Comparison of ENCODE assay signal across 9 cellular contexts in the genomic region with DNA sequence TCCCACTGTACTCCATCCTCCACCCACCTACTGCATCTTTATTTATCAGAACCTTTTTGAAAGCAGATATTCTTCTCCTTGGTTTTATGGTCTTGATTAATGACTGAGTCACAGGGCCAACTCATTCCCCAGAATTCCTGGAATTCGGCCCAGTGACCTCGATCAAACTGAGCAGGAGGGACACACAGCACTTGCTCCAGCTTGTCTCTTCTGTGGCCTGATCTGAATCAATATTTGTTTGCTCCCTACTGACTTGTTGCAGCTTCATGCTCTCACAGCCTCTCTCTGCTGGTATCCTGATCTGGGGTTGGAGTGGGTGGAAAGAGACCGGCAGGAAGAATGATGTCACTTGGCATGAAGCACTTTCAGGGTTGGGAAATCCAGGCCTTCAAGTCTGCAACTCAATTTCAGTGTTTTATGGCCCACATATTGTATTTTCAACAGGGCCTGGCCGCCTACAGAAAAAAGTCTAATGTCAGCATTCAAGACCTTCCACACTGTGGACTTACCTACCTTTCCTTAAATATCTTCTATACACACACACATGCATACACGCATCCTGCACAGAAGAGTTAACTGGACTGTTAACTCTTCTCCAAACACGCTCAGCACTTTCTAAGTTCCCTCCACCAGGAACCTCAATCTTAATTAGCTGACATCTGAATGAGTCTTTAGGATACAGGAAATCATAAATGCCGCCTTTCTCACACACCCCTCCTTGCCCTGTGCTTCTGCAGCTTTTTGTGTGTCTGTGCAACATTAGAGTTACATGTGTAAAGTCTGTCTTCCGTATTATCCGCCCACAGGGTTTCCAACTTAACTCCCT. TPM values are rescaled to one million over a fixed set of nuclear protein-coding genes. Genes with fewer than 3 reads are reported as not detected.
DNase-seq lines count a peak whose midpoint lies in the region; ATAC-seq and TF ChIP-seq lines count a peak whose summit lies in the region.
"Had no signal": no experiment of that assay in that cellular context is flagged by ENCODE, and none has a peak within 500 bp of the region (broad histone marks: within the 10 kb centered on the region; RNA-seq: fewer than 3 reads in every experiment).

No MANE protein-coding gene starts in this region.

- H2AFZ ChIP-seq in mesenchymal stem cell (ENCODE audit: low read depth, low read length), result no peak overlapping the region

- H2BK15ac ChIP-seq in mesenchymal stem cell (ENCODE audit: low read depth, poor library complexity, severe bottlenecking), result no peak overlapping the region

- 7% methylated on average over 9 of the region's 9 CpGs for whole genome bisulfite sequencing in mesenchymal stem cell

- no peaks in the 10 kb centered on the region for H3K79me1 ChIP-seq in mesenchymal stem cell (replicated peaks; ENCODE audit: low read length, poor library complexity, severe bottlenecking)

- no peak for ATAC-seq in activated CD8-positive, alpha-beta T cell treated with anti-CD3 and anti-CD28 coated beads, Interleukin-2, amount 10 ng/mL, durations not matched to agents 7 days and 5 days
- no peak for ATAC-seq in activated CD8-positive, alpha-beta T cell treated with anti-CD3 and anti-CD28 coated beads for 36 hours
- no peak for ATAC-seq in HG03460 (IDR thresholded peaks at IDR 0.05; ENCODE audit: unreplicated experiment)
- ATAC-seq in HG02759 (IDR thresholded peaks at IDR 0.05; ENCODE audit: unreplicated experiment), result no peak

- H3K9ac ChIP-seq in colonic mucosa (ENCODE audit: low read depth in 2 of 2, low read length in 2 of 2) (peak overlapping the region; percentile 51 to 99), mesenchymal stem cell (ENCODE audit: low read length) (peak overlapping the region; percentile 100)

- no peak overlapping the region for H2BK120ac ChIP-seq in mesenchymal stem cell (ENCODE audit: low read depth, low read length)

- peak overlapping the region; percentile 84 for H3K4me2 ChIP-seq in mesenchymal stem cell (ENCODE audit: low read length, poor library complexity, severe bottlenecking)

- H3K4me1 ChIP-seq in colonic mucosa (peaks cover 8% of the 10 kb centered on the region), mesenchymal stem cell (ENCODE audit: control insufficient read depth, insufficient read depth, low read depth, low read length) (peaks cover 12% of the 10 kb centered on the region)

- H2AK5ac ChIP-seq in mesenchymal stem cell (ENCODE audit: low read length, severe bottlenecking), result peak overlapping the region; percentile 4

- H3K27ac ChIP-seq in colonic mucosa (peak overlapping the region; percentile 95), mesenchymal stem cell (ENCODE audit: low read length, poor library complexity, severe bottlenecking) (peak overlapping the region; percentile 99)

- H3K36me3 ChIP-seq in colonic mucosa (no peaks in the 10 kb centered on the region), mesenchymal stem cell (ENCODE audit: control insufficient read depth in 1 of 2, insufficient read depth in 2 of 2, low read depth in 1 of 2, low read length in 2 of 2) (peaks cover 11 to 58% of the 10 kb centered on the region in 2 experiments)

- H2BK12ac ChIP-seq in mesenchymal stem cell (ENCODE audit: low read length in 2 of 2), result no peak overlapping the region

- no peak overlapping the region for H4K91ac ChIP-seq in mesenchymal stem cell (ENCODE audit: low read length)

- no peak overlapping the region for H3K14ac ChIP-seq in mesenchymal stem cell (ENCODE audit: low read length in 2 of 2)

- H3K9me3 Mint-ChIP-seq in activated CD8-positive, alpha-beta T cell treated with anti-CD3 and anti-CD28 coated beads, Interleukin-2, amount 10 ng/mL, durations not matched to agents 7 days and 5 days (ENCODE audit: insufficient read depth), result no peaks in the 10 kb centered on the region
- no peaks in the 10 kb centered on the region for H3K9me3 Mint-ChIP-seq in activated CD8-positive, alpha-beta T cell treated with anti-CD3 and anti-CD28 coated beads for 36 hours
- H3K9me3 Mint-ChIP-seq: activated naive CD8-positive, alpha-beta T cell treated with anti-CD3 and anti-CD28 coated beads, Interleukin-2, amount 10 ng/mL, durations not matched to agents 7 days and 5 days had no signal

- peaks cover 73% of the 10 kb centered on the region for H3K4me1 Mint-ChIP-seq in activated CD8-positive, alpha-beta T cell treated with anti-CD3 and anti-CD28 coated beads, Interleukin-2, amount 10 ng/mL, durations not matched to agents 7 days and 5 days (ENCODE audit: low read depth)
- H3K4me1 Mint-ChIP-seq in activated CD8-positive, alpha-beta T cell treated with anti-CD3 and anti-CD28 coated beads for 36 hours (ENCODE audit: low read depth), result peaks cover 53% of the 10 kb centered on the region

- TF ChIP-seq CTCF in activated CD8-positive, alpha-beta T cell treated with anti-CD3 and anti-CD28 coated beads for 36 hours (IDR thresholded peaks at IDR 0.05), result no peak
- TF ChIP-seq CTCF in colonic mucosa (IDR thresholded peaks at IDR 0.05), result no peak

- H3K9me3 ChIP-seq in colonic mucosa (no peaks in the 10 kb centered on the region), mesenchymal stem cell (ENCODE audit: control insufficient read depth, low read length) (no peaks in the 10 kb centered on the region)

- CTCF ChIA-PET in activated CD8-positive, alpha-beta T cell treated with anti-CD3 and anti-CD28 coated beads, Interleukin-2, amount 10 ng/mL, durations not matched to agents 7 days and 5 days (lab: Charles Lee), result interaction anchor here (0.7 kb wide), 1 partner anchor 18 kb away, joined by 3 read pairs; no protein-coding TSS in a partner anchor
- CTCF ChIA-PET in activated CD8-positive, alpha-beta T cell treated with anti-CD3 and anti-CD28 coated beads for 36 hours (lab: Charles Lee), result no interaction called here

- POLR2A ChIA-PET in activated CD8-positive, alpha-beta T cell treated with anti-CD3 and anti-CD28 coated beads, Interleukin-2, amount 10 ng/mL, durations not matched to agents 7 days and 5 days (lab: Charles Lee), result no interaction called here
- POLR2A ChIA-PET in activated CD8-positive, alpha-beta T cell treated with anti-CD3 and anti-CD28 coated beads for 36 hours (lab: Charles Lee), result interaction anchor here (1.2 to 1.8 kb wide), 2 partner anchors 15 to 30 kb away, joined by 3 to 5 read pairs; no protein-coding TSS in a partner anchor

- no peak overlapping the region for H3K4ac ChIP-seq in mesenchymal stem cell (ENCODE audit: low read depth in 1 of 2, low read length in 2 of 2)

- H3K23ac ChIP-seq in mesenchymal stem cell (ENCODE audit: low read length in 2 of 2), result no peak overlapping the region

- H3K27me3 Mint-ChIP-seq in activated CD8-positive, alpha-beta T cell treated with anti-CD3 and anti-CD28 coated beads, Interleukin-2, amount 10 ng/mL, durations not matched to agents 7 days and 5 days (ENCODE audit: low read depth), result no peaks in the 10 kb centered on the region
- peaks cover 3% of the 10 kb centered on the region for H3K27me3 Mint-ChIP-seq in activated CD8-positive, alpha-beta T cell treated with anti-CD3 and anti-CD28 coated beads for 36 hours
- H3K27me3 Mint-ChIP-seq: activated naive CD8-positive, alpha-beta T cell treated with anti-CD3 and anti-CD28 coated beads, Interleukin-2, amount 10 ng/mL, durations not matched to agents 7 days and 5 days had no signal

- H4K8ac ChIP-seq in mesenchymal stem cell (ENCODE audit: low read length), result no peak overlapping the region

- H3K4me3 Mint-ChIP-seq in activated CD8-positive, alpha-beta T cell treated with anti-CD3 and anti-CD28 coated beads, Interleukin-2, amount 10 ng/mL, durations not matched to agents 7 days and 5 days, result no peak overlapping the region
- H3K4me3 Mint-ChIP-seq in activated CD8-positive, alpha-beta T cell treated with anti-CD3 and anti-CD28 coated beads for 36 hours, result no peak overlapping the region
- H3K4me3 Mint-ChIP-seq: activated naive CD8-positive, alpha-beta T cell treated with anti-CD3 and anti-CD28 coated beads, Interleukin-2, amount 10 ng/mL, durations not matched to agents 7 days and 5 days had no signal

- H3K27me3 ChIP-seq in colonic mucosa (no peaks in the 10 kb centered on the region), mesenchymal stem cell (ENCODE audit: control insufficient read depth in 1 of 2, insufficient read depth in 1 of 2, low read length in 2 of 2) (no peaks in the 10 kb centered on the region)

- peak overlapping the region; percentile 48 for H3K27ac Mint-ChIP-seq in activated CD8-positive, alpha-beta T cell treated with anti-CD3 and anti-CD28 coated beads, Interleukin-2, amount 10 ng/mL, durations not matched to agents 7 days and 5 days
- H3K27ac Mint-ChIP-seq in activated CD8-positive, alpha-beta T cell treated with anti-CD3 and anti-CD28 coated beads for 36 hours, result no peak overlapping the region
- H3K27ac Mint-ChIP-seq: activated naive CD8-positive, alpha-beta T cell treated with anti-CD3 and anti-CD28 coated beads, Interleukin-2, amount 10 ng/mL, durations not matched to agents 7 days and 5 days had no signal

- H3K4me3 ChIP-seq in colonic mucosa, result no peak overlapping the region
- H3K4me3 ChIP-seq in mesenchymal stem cell (ENCODE audit: insufficient read depth in 1 of 2, low read depth in 1 of 2, low read length in 2 of 2), result peak overlapping the region in 1 of 2 experiments; percentile 90

- no peak for DNase-seq in activated CD8-positive, alpha-beta T cell treated with anti-CD3 and anti-CD28 coated beads, Interleukin-2, amount 10 ng/mL, durations not matched to agents 7 days and 5 days
- DNase-seq in activated CD8-positive, alpha-beta T cell treated with anti-CD3 and anti-CD28 coated beads for 36 hours, result no peak
- DNase-seq in NCI-H510A (lab: John Stamatoyannopoulos, UW), result peak; percentile 71
- peak; percentile 85 for DNase-seq in colonic mucosa
- DNase-seq in mesenchymal stem cell, result peak; percentile 98
- no peak for DNase-seq in RPMI8226
- DNase-seq: activated naive CD8-positive, alpha-beta T cell treated with anti-CD3 and anti-CD28 coated beads, Interleukin-2, amount 10 ng/mL, durations not matched to agents 7 days and 5 days had no signal

- H3K36me3 Mint-ChIP-seq in activated CD8-positive, alpha-beta T cell treated with anti-CD3 and anti-CD28 coated beads, Interleukin-2, amount 10 ng/mL, durations not matched to agents 7 days and 5 days (ENCODE audit: low read depth), result peaks cover 56% of the 10 kb centered on the region
- peaks cover 13% of the 10 kb centered on the region for H3K36me3 Mint-ChIP-seq in activated CD8-positive, alpha-beta T cell treated with anti-CD3 and anti-CD28 coated beads for 36 hours (ENCODE audit: low read depth)

- intact Hi-C loops in activated CD8-positive, alpha-beta T cell treated with anti-CD3 and anti-CD28 coated beads for 36 hours (cut with micrococcal nuclease), result no loop called here
- intact Hi-C loops in colonic mucosa (cut with DNase I), result no loop called here

- H2BK5ac ChIP-seq in mesenchymal stem cell (ENCODE audit: low read depth, low read length, poor library complexity, severe bottlenecking), result no peak overlapping the region

- peak overlapping the region in 1 of 2 experiments; percentile 40 for H3K18ac ChIP-seq in mesenchymal stem cell (ENCODE audit: low read depth in 1 of 2, low read length in 2 of 2)

RNA-seq across cellular contexts. Expression of a gene that starts 4.6 kb away (rescaled TPM):
- total RNA-seq in activated CD8-positive, alpha-beta T cell treated with anti-CD3 and anti-CD28 coated beads, Interleukin-2, amount 10 ng/mL, durations not matched to agents 7 days and 5 days, result 100 to 1,000 TPM; 368 to 375 TPM
- 10 to 100 TPM; 57.9 to 60.2 TPM for total RNA-seq in activated CD8-positive, alpha-beta T cell treated with anti-CD3 and anti-CD28 coated beads for 36 hours
- total RNA-seq in colonic mucosa, result 100 to 1,000 TPM; 813 to 816 TPM
- polyA plus RNA-seq in mesenchymal stem cell (2013, experiment 1 of 2), result 2,051 TPM
- polyA plus RNA-seq in mesenchymal stem cell (2013, experiment 2 of 2), result 2,053 TPM

Comparison
In these comparisons a context has a peak if more than half of its experiments do, and no peak if none do; other contexts are left out.
1. RNA of a gene that starts 4.6 kb away (total RNA-seq): 813 to 816 TPM in colonic mucosa and 368 to 375 TPM in activated CD8-positive, alpha-beta T cell treated with anti-CD3 and anti-CD28 coated beads, Interleukin-2, amount 10 ng/mL, durations not matched to agents 7 days and 5 days; 57.9 to 60.2 TPM in activated CD8-positive, alpha-beta T cell treated with anti-CD3 and anti-CD28 coated beads for 36 hours; every median in the first group is over 4 times any median in the second.
2. DNase-seq: peak in NCI-H510A (single experiment), colonic mucosa (single experiment) and mesenchymal stem cell (single experiment); none in activated CD8-positive, alpha-beta T cell treated with anti-CD3 and anti-CD28 coated beads, Interleukin-2, amount 10 ng/mL, durations not matched to agents 7 days and 5 days (single experiment), activated CD8-positive, alpha-beta T cell treated with anti-CD3 and anti-CD28 coated beads for 36 hours (single experiment) and RPMI8226 (single experiment).